24 cellular contexts compared by ENCODE assay signal in the genomic region with DNA sequence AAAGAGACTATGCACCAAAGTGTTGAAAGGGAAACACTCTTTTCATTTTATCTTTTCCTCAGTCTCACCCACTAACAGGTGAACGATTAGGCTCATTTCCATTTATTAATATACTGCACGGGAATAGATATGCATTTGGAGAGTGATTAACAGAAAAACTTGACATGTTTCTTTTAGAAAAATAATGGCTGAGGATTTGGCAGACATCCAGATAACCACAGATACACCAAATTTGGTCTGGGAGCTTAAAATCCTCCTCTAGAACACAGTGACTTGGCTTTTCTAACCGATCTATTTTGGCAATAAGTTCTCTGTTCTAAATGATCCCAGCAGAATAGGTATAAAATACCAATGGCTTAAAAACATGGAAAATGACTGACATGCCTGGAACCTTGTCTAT.
"Had no signal": no experiment of that assay in that cellular context is flagged by ENCODE, and none has a peak within 500 bp of the region (broad histone marks: within the 10 kb centered on the region; RNA-seq: fewer than 3 reads in every experiment).

No MANE protein-coding gene starts in this region.

- H3K27me3 Mint-ChIP-seq: activated B cell treated with CpG ODN at 0.5 μM for 24 hours; activated CD4-positive, alpha-beta T cell treated with anti-CD3 and anti-CD28 coated beads for 36 hours; activated naive CD8-positive, alpha-beta T cell; naive thymus-derived CD8-positive, alpha-beta T cell had no signal

- H3K27ac Mint-ChIP-seq: activated B cell treated with CpG ODN at 0.5 μM for 24 hours; activated CD4-positive, alpha-beta T cell treated with anti-CD3 and anti-CD28 coated beads for 36 hours; activated naive CD8-positive, alpha-beta T cell; naive thymus-derived CD8-positive, alpha-beta T cell; neural progenitor cell; T-helper 2 cell treated with Interferon-gamma antibody and Interleukin-4, amounts not matched to agents 5 μg/mL and 100 μg/mL, for 36 hours had no signal

- H3K4me3 Mint-ChIP-seq: activated B cell treated with CpG ODN at 0.5 μM for 24 hours; activated CD4-positive, alpha-beta T cell treated with anti-CD3 and anti-CD28 coated beads for 36 hours; activated naive CD8-positive, alpha-beta T cell; naive thymus-derived CD8-positive, alpha-beta T cell; neural progenitor cell; T-helper 2 cell treated with Interferon-gamma antibody and Interleukin-4, amounts not matched to agents 5 μg/mL and 100 μg/mL, for 36 hours had no signal

- H3K27me3 ChIP-seq: brain microvascular endothelial cell, heart right ventricle, neural progenitor cell, right atrium auricular region, testis, transverse colon had no signal

- H3K4me1 ChIP-seq: neural progenitor cell, parathyroid adenoma, right atrium auricular region, testis, transverse colon had no signal

- H3K27ac ChIP-seq: brain microvascular endothelial cell, heart right ventricle, neural progenitor cell, parathyroid adenoma, psoas muscle, right atrium auricular region, testis, transverse colon had no signal

- H3K9me3 ChIP-seq: psoas muscle, right atrium auricular region, testis had no signal

- H3K4me1 Mint-ChIP-seq: activated B cell treated with CpG ODN at 0.5 μM for 24 hours; activated CD4-positive, alpha-beta T cell treated with anti-CD3 and anti-CD28 coated beads for 36 hours; naive thymus-derived CD8-positive, alpha-beta T cell had no signal

- DNase-seq: activated B cell treated with CpG ODN at 0.5 μM for 24 hours; activated CD4-positive, alpha-beta T cell treated with anti-CD3 and anti-CD28 coated beads for 36 hours; activated effector memory CD4-positive, alpha-beta T cell treated with Interleukin-2 at 50 U/mL for 16 hours; activated naive CD4-positive, alpha-beta T cell treated with Interleukin-2 at 50 U/mL for 16 hours; activated T-cell treated with anti-CD3 and anti-CD28 coated beads for 4 hours; anterior cingulate cortex; brain microvascular endothelial cell; caudate nucleus; foreskin melanocyte; heart right ventricle; midbrain; naive thymus-derived CD8-positive, alpha-beta T cell; occipital lobe; psoas muscle; stimulated activated CD4-positive, alpha-beta T cell treated with anti-CD3 and anti-CD28 coated beads, Interleukin-2, amount 100 ng/mL, for 48 hours; stimulated activated naive CD8-positive, alpha-beta T cell treated with anti-CD3 and anti-CD28 coated beads, Interleukin-15, Interleukin-2, amounts not matched to agents 100 U/mL and 50 U/mL, for 24 hours; testis; transverse colon had no signal

- ATAC-seq: activated CD4-positive, alpha-beta T cell treated with anti-CD3 and anti-CD28 coated beads for 36 hours; esophagus mucosa; heart right ventricle; naive thymus-derived CD8-positive, alpha-beta T cell; psoas muscle; stimulated activated naive CD8-positive, alpha-beta T cell treated with anti-CD3 and anti-CD28 coated beads, Interleukin-15, Interleukin-2, amounts not matched to agents 100 U/mL and 50 U/mL, for 24 hours had no signal

- H3K36me3 ChIP-seq: brain microvascular endothelial cell, heart right ventricle, neural progenitor cell, right atrium auricular region, transverse colon had no signal

- H3K36me3 Mint-ChIP-seq: neural progenitor cell had no signal

- H3K9ac ChIP-seq: neural progenitor cell, parathyroid adenoma had no signal

- H3K4me3 ChIP-seq: heart right ventricle, neural progenitor cell, psoas muscle, right atrium auricular region, testis, transverse colon had no signal

- H3K9me3 Mint-ChIP-seq: activated B cell treated with CpG ODN at 0.5 μM for 24 hours, neural progenitor cell had no signal
